ENCODE assay signal across 1 cellular context in the genomic region with DNA sequence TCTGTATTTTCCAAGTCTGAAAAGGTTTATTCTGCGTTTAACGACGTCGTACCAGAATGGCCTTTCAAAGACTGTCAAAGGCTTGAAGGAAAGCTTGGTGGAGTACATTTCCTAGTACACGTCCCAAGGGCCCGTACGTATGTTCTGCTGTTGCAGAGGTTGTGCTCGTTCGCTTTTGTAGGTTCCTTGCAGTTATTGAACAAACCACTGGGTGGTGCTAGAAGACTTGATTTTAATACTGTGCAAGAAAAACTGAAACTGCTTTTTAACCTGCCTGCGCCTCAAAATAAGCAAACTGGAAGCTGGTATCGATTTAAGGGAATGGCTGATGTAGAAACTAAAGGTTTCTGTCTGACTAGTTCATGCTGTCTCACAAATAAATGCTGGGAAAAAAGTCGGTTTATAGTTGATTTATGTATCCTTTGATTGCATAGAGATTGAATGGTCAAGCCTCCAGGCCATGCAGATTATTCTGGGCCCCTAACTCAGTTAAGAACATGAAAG.
TF ChIP-seq lines count a peak whose summit lies in the region.

No MANE protein-coding gene starts in this region.

TF ChIP-seq in HepG2, 621 proteins besides CTCF, POLR2A, EP300 and RAD21 (continued from another document):
- TF ChIP-seq, protein P1, sequence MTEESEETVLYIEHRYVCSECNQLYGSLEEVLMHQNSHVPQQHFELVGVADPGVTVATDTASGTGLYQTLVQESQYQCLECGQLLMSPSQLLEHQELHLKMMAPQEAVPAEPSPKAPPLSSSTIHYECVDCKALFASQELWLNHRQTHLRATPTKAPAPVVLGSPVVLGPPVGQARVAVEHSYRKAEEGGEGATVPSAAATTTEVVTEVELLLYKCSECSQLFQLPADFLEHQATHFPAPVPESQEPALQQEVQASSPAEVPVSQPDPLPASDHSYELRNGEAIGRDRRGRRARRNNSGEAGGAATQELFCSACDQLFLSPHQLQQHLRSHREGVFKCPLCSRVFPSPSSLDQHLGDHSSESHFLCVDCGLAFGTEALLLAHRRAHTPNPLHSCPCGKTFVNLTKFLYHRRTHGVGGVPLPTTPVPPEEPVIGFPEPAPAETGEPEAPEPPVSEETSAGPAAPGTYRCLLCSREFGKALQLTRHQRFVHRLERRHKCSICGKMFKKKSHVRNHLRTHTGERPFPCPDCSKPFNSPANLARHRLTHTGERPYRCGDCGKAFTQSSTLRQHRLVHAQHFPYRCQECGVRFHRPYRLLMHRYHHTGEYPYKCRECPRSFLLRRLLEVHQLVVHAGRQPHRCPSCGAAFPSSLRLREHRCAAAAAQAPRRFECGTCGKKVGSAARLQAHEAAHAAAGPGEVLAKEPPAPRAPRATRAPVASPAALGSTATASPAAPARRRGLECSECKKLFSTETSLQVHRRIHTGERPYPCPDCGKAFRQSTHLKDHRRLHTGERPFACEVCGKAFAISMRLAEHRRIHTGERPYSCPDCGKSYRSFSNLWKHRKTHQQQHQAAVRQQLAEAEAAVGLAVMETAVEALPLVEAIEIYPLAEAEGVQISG (CRISPR knock-in tag; IDR thresholded peaks at IDR 0.05): no peak
- TF ChIP-seq, protein P2, sequence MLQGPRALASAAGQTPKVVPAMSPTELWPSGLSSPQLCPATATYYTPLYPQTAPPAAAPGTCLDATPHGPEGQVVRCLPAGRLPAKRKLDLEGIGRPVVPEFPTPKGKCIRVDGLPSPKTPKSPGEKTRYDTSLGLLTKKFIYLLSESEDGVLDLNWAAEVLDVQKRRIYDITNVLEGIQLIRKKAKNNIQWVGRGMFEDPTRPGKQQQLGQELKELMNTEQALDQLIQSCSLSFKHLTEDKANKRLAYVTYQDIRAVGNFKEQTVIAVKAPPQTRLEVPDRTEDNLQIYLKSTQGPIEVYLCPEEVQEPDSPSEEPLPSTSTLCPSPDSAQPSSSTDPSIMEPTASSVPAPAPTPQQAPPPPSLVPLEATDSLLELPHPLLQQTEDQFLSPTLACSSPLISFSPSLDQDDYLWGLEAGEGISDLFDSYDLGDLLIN (CRISPR knock-in tag; IDR thresholded peaks at IDR 0.05; ENCODE audit: borderline replicate concordance): no peak
- TF ChIP-seq SMC3 (IDR thresholded peaks at IDR 0.05; ENCODE audit: low read length) (peak; percentile 85), DNMT3B (CRISPR knock-in tag; conservative IDR thresholded peaks at IDR 0.05) (no peak), NFYC (CRISPR knock-in tag; IDR thresholded peaks at IDR 0.05) (no peak), MIXL1 (CRISPR knock-in tag; IDR thresholded peaks at IDR 0.05) (peak; percentile 65; the same call in 1 of the 2 replicates), SIN3B (IDR thresholded peaks at IDR 0.05; ENCODE audit: low read length) (0 out of 2 replicates have a peak, but pooled peaks have one; percentile 55), TAF1 (CRISPR knock-in tag; IDR thresholded peaks at IDR 0.05) (no peak), FOXA3 (CRISPR knock-in tag; IDR thresholded peaks at IDR 0.05) (no peak), HNRNPLL (IDR thresholded peaks at IDR 0.05; ENCODE audit: low read depth, low read length, poor library complexity, severe bottlenecking) (no peak), XRCC5 (optimal IDR thresholded peaks at IDR 0.05; ENCODE audit: low read length) (peak; percentile 17), ZNF879 (CRISPR knock-in tag; IDR thresholded peaks at IDR 0.05) (no peak)
- TF ChIP-seq, protein P3, sequence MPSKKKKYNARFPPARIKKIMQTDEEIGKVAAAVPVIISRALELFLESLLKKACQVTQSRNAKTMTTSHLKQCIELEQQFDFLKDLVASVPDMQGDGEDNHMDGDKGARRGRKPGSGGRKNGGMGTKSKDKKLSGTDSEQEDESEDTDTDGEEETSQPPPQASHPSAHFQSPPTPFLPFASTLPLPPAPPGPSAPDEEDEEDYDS (CRISPR knock-in tag; IDR thresholded peaks at IDR 0.05): 0 out of 2 replicates have a peak, but pooled peaks have one; percentile 20
- TF ChIP-seq, protein P4, sequence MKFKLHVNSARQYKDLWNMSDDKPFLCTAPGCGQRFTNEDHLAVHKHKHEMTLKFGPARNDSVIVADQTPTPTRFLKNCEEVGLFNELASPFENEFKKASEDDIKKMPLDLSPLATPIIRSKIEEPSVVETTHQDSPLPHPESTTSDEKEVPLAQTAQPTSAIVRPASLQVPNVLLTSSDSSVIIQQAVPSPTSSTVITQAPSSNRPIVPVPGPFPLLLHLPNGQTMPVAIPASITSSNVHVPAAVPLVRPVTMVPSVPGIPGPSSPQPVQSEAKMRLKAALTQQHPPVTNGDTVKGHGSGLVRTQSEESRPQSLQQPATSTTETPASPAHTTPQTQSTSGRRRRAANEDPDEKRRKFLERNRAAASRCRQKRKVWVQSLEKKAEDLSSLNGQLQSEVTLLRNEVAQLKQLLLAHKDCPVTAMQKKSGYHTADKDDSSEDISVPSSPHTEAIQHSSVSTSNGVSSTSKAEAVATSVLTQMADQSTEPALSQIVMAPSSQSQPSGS (CRISPR knock-in tag; IDR thresholded peaks at IDR 0.05): 0 out of 2 replicates have a peak, but pooled peaks have one; percentile 30
